ENCODE assay signal across 1 cellular context in genomic region chr3:126209741-126210140, GRCh38.
TF ChIP-seq lines count a peak whose summit lies in the region.

No MANE protein-coding gene starts in this region.

TF ChIP-seq in H1, 55 proteins besides CTCF, POLR2A, EP300 and RAD21 (continued from another document):
- TF ChIP-seq ASH2L (IDR thresholded peaks at IDR 0.05; ENCODE audit: low read length) (no peak), SRF (IDR thresholded peaks at IDR 0.05; ENCODE audit: low read depth, low read length) (no peak), JUND (IDR thresholded peaks at IDR 0.05; ENCODE audit: low read length) (no peak), TBP (IDR thresholded peaks at IDR 0.05; ENCODE audit: low read depth, low read length) (no peak), ATF3 (IDR thresholded peaks at IDR 0.05; ENCODE audit: insufficient read depth, low read depth, low read length) (no peak), NANOG (IDR thresholded peaks at IDR 0.05; ENCODE audit: insufficient read depth, low read depth, low read length, poor library complexity, severe bottlenecking) (no peak), JUN (IDR thresholded peaks at IDR 0.05; ENCODE audit: low read depth, low read length) (no peak), CBX5 (IDR thresholded peaks at IDR 0.05; ENCODE audit: low read depth, low read length) (no peak), SAP30 (IDR thresholded peaks at IDR 0.05; ENCODE audit: insufficient read depth, insufficient replicate concordance, low read length) (no peak)
